ENCODE assay signal across 1 cellular context in the genomic region with DNA sequence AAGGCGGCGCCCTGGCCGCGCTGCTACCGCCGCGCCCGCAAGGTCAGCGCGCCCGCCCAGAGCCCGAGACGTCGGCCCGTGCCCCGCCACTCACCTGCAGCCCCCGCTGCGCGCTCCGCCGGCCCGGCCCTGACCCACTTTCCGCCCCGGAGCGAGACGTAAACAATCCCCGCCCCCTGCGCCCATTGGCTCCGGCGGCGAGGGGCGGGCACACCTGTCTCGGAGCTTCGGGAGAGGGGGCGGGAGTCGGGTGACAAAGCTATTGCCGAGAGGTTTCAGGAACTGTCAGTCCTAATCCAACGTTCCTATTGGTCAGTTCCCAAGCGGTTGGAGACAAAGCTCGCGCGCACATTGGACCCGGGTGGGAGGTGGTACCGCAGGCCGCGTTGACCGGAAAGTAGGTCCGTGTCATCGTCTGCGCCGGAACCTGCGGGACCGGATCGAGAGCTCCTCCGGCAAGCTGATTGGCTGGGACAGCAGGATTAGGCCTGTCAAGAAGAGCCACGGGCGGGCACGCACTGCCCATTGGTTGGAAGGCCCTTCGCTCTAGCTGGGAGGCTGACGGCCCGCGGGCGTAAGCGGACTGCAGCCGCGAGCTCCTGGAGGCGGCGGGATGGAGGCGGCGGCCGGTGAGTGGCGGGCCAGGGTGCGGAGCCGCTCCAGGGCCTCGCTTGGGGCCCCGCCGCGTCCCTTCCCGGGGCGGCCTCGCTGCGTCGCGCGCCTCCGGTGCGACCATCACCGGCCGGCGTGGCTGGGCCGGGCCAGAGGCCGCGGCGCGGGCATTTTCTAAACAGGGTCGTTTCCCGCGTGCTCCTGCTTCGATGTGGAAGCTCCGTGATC.
A peak's percentile ranks its signal among the peaks of the same experiment; 100 is the strongest.
TF ChIP-seq lines count a peak whose summit lies in the region.

A gene with protein sequence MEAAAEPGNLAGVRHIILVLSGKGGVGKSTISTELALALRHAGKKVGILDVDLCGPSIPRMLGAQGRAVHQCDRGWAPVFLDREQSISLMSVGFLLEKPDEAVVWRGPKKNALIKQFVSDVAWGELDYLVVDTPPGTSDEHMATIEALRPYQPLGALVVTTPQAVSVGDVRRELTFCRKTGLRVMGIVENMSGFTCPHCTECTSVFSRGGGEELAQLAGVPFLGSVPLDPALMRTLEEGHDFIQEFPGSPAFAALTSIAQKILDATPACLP (plus strand): TSS at position 553 of the 840 bp plus-strand sequence. CDS start 61 bp downstream, at position 614.
A gene (minus strand): TSS at position 164 of the 840 bp plus-strand sequence. CDS start 1,088 bp downstream, outside the sequence.

TF ChIP-seq in HepG2, 621 proteins besides CTCF, POLR2A, EP300 and RAD21 (continued from another document):
- TF ChIP-seq PRPF4 (IDR thresholded peaks at IDR 0.05; ENCODE audit: low read depth, low read length, poor library complexity, severe bottlenecking), result no peak
- no peak for TF ChIP-seq NONO (IDR thresholded peaks at IDR 0.05)
- peak; percentile 67 for TF ChIP-seq NONO (CRISPR knock-in tag; conservative IDR thresholded peaks at IDR 0.05)
- TF ChIP-seq KMT2A (CRISPR knock-in tag; IDR thresholded peaks at IDR 0.05), result peak; percentile 82; the same call in 1 of the 2 replicates
- TF ChIP-seq, protein P1, sequence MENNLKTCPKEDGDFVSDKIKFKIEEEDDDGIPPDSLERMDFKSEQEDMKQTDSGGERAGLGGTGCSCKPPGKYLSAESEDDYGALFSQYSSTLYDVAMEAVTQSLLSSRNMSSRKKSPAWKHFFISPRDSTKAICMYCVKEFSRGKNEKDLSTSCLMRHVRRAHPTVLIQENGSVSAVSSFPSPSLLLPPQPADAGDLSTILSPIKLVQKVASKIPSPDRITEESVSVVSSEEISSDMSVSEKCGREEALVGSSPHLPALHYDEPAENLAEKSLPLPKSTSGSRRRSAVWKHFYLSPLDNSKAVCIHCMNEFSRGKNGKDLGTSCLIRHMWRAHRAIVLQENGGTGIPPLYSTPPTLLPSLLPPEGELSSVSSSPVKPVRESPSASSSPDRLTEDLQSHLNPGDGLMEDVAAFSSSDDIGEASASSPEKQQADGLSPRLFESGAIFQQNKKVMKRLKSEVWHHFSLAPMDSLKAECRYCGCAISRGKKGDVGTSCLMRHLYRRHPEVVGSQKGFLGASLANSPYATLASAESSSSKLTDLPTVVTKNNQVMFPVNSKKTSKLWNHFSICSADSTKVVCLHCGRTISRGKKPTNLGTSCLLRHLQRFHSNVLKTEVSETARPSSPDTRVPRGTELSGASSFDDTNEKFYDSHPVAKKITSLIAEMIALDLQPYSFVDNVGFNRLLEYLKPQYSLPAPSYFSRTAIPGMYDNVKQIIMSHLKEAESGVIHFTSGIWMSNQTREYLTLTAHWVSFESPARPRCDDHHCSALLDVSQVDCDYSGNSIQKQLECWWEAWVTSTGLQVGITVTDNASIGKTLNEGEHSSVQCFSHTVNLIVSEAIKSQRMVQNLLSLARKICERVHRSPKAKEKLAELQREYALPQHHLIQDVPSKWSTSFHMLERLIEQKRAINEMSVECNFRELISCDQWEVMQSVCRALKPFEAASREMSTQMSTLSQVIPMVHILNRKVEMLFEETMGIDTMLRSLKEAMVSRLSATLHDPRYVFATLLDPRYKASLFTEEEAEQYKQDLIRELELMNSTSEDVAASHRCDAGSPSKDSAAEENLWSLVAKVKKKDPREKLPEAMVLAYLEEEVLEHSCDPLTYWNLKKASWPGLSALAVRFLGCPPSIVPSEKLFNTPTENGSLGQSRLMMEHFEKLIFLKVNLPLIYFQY (CRISPR knock-in tag; IDR thresholded peaks at IDR 0.05; ENCODE audit: borderline replicate concordance), result peak; percentile 94; the same call in 1 of the 2 replicates
- TF ChIP-seq SP1 (IDR thresholded peaks at IDR 0.05), result 0 out of 2 replicates have a peak, but pooled peaks have one; percentile 14
- TF ChIP-seq SP1 (CRISPR knock-in tag; IDR thresholded peaks at IDR 0.05), result peak; percentile 89
- TF ChIP-seq, protein P2, sequence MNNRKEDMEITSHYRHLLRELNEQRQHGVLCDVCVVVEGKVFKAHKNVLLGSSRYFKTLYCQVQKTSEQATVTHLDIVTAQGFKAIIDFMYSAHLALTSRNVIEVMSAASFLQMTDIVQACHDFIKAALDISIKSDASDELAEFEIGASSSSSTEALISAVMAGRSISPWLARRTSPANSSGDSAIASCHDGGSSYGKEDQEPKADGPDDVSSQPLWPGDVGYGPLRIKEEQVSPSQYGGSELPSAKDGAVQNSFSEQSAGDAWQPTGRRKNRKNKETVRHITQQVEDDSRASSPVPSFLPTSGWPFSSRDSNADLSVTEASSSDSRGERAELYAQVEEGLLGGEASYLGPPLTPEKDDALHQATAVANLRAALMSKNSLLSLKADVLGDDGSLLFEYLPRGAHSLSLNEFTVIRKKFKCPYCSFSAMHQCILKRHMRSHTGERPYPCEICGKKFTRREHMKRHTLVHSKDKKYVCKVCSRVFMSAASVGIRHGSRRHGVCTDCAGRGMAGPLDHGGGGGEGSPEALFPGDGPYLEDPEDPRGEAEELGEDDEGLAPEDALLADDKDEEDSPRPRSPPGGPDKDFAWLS (CRISPR knock-in tag; IDR thresholded peaks at IDR 0.05; ENCODE audit: borderline replicate concordance), result no peak
- peak; percentile 37; the same call in 1 of the 2 replicates for TF ChIP-seq TBX2 (CRISPR knock-in tag; IDR thresholded peaks at IDR 0.05; ENCODE audit: borderline replicate concordance)
- TF ChIP-seq CREM (IDR thresholded peaks at IDR 0.05), result peak; percentile 98
- TF ChIP-seq CREM (CRISPR knock-in tag; IDR thresholded peaks at IDR 0.05), result peak; percentile 75
- 0 out of 2 replicates have a peak, but pooled peaks have one; percentile 20 for TF ChIP-seq ERF (CRISPR knock-in tag; IDR thresholded peaks at IDR 0.05)
- TF ChIP-seq ZMAT3 (CRISPR knock-in tag; conservative IDR thresholded peaks at IDR 0.05), result no peak
- peak; percentile 98 for TF ChIP-seq NFYC (CRISPR knock-in tag; IDR thresholded peaks at IDR 0.05)
- TF ChIP-seq, protein P3, sequence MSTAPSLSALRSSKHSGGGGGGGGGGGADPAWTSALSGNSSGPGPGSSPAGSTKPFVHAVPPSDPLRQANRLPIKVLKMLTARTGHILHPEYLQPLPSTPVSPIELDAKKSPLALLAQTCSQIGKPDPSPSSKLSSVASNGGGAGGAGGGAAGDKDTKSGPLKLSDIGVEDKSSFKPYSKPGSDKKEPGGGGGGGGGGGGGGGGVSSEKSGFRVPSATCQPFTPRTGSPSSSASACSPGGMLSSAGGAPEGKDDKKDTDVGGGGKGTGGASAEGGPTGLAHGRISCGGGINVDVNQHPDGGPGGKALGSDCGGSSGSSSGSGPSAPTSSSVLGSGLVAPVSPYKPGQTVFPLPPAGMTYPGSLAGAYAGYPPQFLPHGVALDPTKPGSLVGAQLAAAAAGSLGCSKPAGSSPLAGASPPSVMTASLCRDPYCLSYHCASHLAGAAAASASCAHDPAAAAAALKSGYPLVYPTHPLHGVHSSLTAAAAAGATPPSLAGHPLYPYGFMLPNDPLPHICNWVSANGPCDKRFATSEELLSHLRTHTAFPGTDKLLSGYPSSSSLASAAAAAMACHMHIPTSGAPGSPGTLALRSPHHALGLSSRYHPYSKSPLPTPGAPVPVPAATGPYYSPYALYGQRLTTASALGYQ (CRISPR knock-in tag; IDR thresholded peaks at IDR 0.05), result no peak
- TF ChIP-seq MAFK (conservative IDR thresholded peaks at IDR 0.05 in 1 of 2, IDR thresholded peaks at IDR 0.05 in 1 of 2; ENCODE audit: low read length in 2 of 2), result no peak
- TF ChIP-seq TARDBP (CRISPR knock-in tag; IDR thresholded peaks at IDR 0.05), result peak; percentile 56; the same call in 1 of the 2 replicates
- TF ChIP-seq MYC (CRISPR knock-in tag; IDR thresholded peaks at IDR 0.05; ENCODE audit: borderline replicate concordance), result peak; percentile 55; the same call in 1 of the 2 replicates
- peak; percentile 97 for TF ChIP-seq GABPB1 (CRISPR knock-in tag; IDR thresholded peaks at IDR 0.05)
- peak; percentile 67 for TF ChIP-seq ZFX (CRISPR knock-in tag; IDR thresholded peaks at IDR 0.05; ENCODE audit: low read depth)
- TF ChIP-seq MEIS2 (CRISPR knock-in tag; IDR thresholded peaks at IDR 0.05), result peak; percentile 14; the same call in 1 of the 2 replicates
- no peak for TF ChIP-seq MAFF (IDR thresholded peaks at IDR 0.05; ENCODE audit: low read depth, low read length)
- TF ChIP-seq, protein P4, sequence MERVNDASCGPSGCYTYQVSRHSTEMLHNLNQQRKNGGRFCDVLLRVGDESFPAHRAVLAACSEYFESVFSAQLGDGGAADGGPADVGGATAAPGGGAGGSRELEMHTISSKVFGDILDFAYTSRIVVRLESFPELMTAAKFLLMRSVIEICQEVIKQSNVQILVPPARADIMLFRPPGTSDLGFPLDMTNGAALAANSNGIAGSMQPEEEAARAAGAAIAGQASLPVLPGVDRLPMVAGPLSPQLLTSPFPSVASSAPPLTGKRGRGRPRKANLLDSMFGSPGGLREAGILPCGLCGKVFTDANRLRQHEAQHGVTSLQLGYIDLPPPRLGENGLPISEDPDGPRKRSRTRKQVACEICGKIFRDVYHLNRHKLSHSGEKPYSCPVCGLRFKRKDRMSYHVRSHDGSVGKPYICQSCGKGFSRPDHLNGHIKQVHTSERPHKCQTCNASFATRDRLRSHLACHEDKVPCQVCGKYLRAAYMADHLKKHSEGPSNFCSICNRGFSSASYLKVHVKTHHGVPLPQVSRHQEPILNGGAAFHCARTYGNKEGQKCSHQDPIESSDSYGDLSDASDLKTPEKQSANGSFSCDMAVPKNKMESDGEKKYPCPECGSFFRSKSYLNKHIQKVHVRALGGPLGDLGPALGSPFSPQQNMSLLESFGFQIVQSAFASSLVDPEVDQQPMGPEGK (CRISPR knock-in tag; IDR thresholded peaks at IDR 0.05), result peak; percentile 46; the same call in 1 of the 2 replicates
- no peak for TF ChIP-seq ZC3H4 (CRISPR knock-in tag; IDR thresholded peaks at IDR 0.05; ENCODE audit: borderline replicate concordance)
- TF ChIP-seq PPARG (CRISPR knock-in tag; conservative IDR thresholded peaks at IDR 0.05), result peak; percentile 31; the same call in 1 of the 2 replicates
- TF ChIP-seq ZKSCAN5 (CRISPR knock-in tag; IDR thresholded peaks at IDR 0.05), result no peak
- TF ChIP-seq, protein P5, sequence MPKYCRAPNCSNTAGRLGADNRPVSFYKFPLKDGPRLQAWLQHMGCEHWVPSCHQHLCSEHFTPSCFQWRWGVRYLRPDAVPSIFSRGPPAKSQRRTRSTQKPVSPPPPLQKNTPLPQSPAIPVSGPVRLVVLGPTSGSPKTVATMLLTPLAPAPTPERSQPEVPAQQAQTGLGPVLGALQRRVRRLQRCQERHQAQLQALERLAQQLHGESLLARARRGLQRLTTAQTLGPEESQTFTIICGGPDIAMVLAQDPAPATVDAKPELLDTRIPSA (CRISPR knock-in tag; IDR thresholded peaks at IDR 0.05; ENCODE audit: borderline replicate concordance), result no peak
- TF ChIP-seq, protein P6, sequence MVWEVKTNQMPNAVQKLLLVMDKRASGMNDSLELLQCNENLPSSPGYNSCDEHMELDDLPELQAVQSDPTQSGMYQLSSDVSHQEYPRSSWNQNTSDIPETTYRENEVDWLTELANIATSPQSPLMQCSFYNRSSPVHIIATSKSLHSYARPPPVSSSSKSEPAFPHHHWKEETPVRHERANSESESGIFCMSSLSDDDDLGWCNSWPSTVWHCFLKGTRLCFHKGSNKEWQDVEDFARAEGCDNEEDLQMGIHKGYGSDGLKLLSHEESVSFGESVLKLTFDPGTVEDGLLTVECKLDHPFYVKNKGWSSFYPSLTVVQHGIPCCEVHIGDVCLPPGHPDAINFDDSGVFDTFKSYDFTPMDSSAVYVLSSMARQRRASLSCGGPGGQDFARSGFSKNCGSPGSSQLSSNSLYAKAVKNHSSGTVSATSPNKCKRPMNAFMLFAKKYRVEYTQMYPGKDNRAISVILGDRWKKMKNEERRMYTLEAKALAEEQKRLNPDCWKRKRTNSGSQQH (CRISPR knock-in tag; IDR thresholded peaks at IDR 0.05; ENCODE audit: low read depth), result peak; percentile 67; the same call in 1 of the 2 replicates
- TF ChIP-seq XRCC5 (optimal IDR thresholded peaks at IDR 0.05; ENCODE audit: low read length), result no peak
- TF ChIP-seq TSC22D2 (CRISPR knock-in tag; IDR thresholded peaks at IDR 0.05; ENCODE audit: borderline replicate concordance), result 0 out of 2 replicates have a peak, but pooled peaks have one; percentile 23
- TF ChIP-seq ZBTB8A (CRISPR knock-in tag; IDR thresholded peaks at IDR 0.05; ENCODE audit: borderline replicate concordance, low read depth), result no peak
- TF ChIP-seq YY1 (IDR thresholded peaks at IDR 0.05; ENCODE audit: insufficient read depth, insufficient replicate concordance, low read depth, low read length), result peak; percentile 59
- TF ChIP-seq ZNF816 (CRISPR knock-in tag; IDR thresholded peaks at IDR 0.05; ENCODE audit: borderline replicate concordance), result no peak
